Comparison of ENCODE assay signal across 1 cellular context in the genomic region with DNA sequence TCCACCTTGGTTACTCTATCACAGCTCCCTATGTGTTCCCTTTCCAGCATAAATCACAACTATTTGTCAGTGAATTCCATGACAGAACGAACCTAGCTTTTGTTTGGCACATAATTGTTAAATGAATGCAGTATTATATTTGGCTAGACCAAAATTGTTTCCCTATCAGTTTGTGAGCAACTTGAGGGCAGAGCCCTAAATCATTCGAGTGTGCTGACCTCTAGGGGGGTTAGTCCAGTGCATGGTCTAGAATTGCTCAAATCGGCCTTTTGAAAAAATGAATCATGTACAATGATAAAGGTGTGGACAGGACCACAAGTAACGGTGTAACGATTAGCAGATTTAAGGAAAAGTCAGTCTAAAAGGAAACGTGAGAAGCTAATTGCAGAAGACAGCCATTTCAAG.
TF ChIP-seq lines count a peak whose summit lies in the region.

No MANE protein-coding gene starts in this region.

TF ChIP-seq in K562, 482 proteins besides CTCF, POLR2A, EP300 and RAD21 (continued from another document and continues in another):
- TF ChIP-seq, protein P1, sequence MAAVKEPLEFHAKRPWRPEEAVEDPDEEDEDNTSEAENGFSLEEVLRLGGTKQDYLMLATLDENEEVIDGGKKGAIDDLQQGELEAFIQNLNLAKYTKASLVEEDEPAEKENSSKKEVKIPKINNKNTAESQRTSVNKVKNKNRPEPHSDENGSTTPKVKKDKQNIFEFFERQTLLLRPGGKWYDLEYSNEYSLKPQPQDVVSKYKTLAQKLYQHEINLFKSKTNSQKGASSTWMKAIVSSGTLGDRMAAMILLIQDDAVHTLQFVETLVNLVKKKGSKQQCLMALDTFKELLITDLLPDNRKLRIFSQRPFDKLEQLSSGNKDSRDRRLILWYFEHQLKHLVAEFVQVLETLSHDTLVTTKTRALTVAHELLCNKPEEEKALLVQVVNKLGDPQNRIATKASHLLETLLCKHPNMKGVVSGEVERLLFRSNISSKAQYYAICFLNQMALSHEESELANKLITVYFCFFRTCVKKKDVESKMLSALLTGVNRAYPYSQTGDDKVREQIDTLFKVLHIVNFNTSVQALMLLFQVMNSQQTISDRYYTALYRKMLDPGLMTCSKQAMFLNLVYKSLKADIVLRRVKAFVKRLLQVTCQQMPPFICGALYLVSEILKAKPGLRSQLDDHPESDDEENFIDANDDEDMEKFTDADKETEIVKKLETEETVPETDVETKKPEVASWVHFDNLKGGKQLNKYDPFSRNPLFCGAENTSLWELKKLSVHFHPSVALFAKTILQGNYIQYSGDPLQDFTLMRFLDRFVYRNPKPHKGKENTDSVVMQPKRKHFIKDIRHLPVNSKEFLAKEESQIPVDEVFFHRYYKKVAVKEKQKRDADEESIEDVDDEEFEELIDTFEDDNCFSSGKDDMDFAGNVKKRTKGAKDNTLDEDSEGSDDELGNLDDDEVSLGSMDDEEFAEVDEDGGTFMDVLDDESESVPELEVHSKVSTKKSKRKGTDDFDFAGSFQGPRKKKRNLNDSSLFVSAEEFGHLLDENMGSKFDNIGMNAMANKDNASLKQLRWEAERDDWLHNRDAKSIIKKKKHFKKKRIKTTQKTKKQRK (IDR thresholded peaks at IDR 0.05; ENCODE audit: borderline replicate concordance, low read depth, low read length), result no peak
- TF ChIP-seq ZNF324 (CRISPR knock-in tag; IDR thresholded peaks at IDR 0.05), result no peak
- no peak for TF ChIP-seq FOXK2 (conservative IDR thresholded peaks at IDR 0.05 in 1 of 2, IDR thresholded peaks at IDR 0.05 in 1 of 2; ENCODE audit: low read depth in 2 of 2)
- no peak for TF ChIP-seq PRMT5 (CRISPR knock-in tag; IDR thresholded peaks at IDR 0.05)
- no peak for TF ChIP-seq ZNF778 (CRISPR knock-in tag; IDR thresholded peaks at IDR 0.05)
- no peak for TF ChIP-seq STAT5A (IDR thresholded peaks at IDR 0.05; ENCODE audit: borderline replicate concordance, low read length)
- TF ChIP-seq BCLAF1 (IDR thresholded peaks at IDR 0.05; ENCODE audit: borderline replicate concordance in 1 of 2, control insufficient read depth in 1 of 2, low read depth in 2 of 2, low read length in 1 of 2), result no peak
- TF ChIP-seq USF1 (CRISPR knock-in tag; IDR thresholded peaks at IDR 0.05), result no peak
- TF ChIP-seq BMI1 (IDR thresholded peaks at IDR 0.05; ENCODE audit: low read length), result no peak
- TF ChIP-seq, protein P2, sequence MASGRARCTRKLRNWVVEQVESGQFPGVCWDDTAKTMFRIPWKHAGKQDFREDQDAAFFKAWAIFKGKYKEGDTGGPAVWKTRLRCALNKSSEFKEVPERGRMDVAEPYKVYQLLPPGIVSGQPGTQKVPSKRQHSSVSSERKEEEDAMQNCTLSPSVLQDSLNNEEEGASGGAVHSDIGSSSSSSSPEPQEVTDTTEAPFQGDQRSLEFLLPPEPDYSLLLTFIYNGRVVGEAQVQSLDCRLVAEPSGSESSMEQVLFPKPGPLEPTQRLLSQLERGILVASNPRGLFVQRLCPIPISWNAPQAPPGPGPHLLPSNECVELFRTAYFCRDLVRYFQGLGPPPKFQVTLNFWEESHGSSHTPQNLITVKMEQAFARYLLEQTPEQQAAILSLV (tag; IDR thresholded peaks at IDR 0.05), result peak; percentile 68; the same call in 1 of the 2 replicates
- TF ChIP-seq GABPA (tag; conservative IDR thresholded peaks at IDR 0.05; ENCODE audit: low read depth), result no peak
- TF ChIP-seq CBX5 (IDR thresholded peaks at IDR 0.05; ENCODE audit: borderline replicate concordance, low read depth), result peak; percentile 70; the same call in 1 of the 2 replicates
- TF ChIP-seq, protein P3, sequence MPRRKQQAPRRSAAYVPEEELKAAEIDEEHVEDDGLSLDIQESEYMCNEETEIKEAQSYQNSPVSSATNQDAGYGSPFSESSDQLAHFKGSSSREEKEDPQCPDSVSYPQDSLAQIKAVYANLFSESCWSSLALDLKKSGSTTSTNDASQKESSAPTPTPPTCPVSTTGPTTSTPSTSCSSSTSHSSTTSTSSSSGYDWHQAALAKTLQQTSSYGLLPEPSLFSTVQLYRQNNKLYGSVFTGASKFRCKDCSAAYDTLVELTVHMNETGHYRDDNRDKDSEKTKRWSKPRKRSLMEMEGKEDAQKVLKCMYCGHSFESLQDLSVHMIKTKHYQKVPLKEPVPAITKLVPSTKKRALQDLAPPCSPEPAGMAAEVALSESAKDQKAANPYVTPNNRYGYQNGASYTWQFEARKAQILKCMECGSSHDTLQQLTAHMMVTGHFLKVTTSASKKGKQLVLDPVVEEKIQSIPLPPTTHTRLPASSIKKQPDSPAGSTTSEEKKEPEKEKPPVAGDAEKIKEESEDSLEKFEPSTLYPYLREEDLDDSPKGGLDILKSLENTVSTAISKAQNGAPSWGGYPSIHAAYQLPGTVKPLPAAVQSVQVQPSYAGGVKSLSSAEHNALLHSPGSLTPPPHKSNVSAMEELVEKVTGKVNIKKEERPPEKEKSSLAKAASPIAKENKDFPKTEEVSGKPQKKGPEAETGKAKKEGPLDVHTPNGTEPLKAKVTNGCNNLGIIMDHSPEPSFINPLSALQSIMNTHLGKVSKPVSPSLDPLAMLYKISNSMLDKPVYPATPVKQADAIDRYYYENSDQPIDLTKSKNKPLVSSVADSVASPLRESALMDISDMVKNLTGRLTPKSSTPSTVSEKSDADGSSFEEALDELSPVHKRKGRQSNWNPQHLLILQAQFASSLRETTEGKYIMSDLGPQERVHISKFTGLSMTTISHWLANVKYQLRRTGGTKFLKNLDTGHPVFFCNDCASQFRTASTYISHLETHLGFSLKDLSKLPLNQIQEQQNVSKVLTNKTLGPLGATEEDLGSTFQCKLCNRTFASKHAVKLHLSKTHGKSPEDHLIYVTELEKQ (CRISPR knock-in tag; IDR thresholded peaks at IDR 0.05), result no peak
- TF ChIP-seq HNRNPH1 (optimal IDR thresholded peaks at IDR 0.05; ENCODE audit: low read depth, low read length), result no peak
- no peak for TF ChIP-seq DACH1 (IDR thresholded peaks at IDR 0.05; ENCODE audit: partially characterized antibody)
- no peak for TF ChIP-seq ZNF347 (CRISPR knock-in tag; IDR thresholded peaks at IDR 0.05; ENCODE audit: low read depth)
- TF ChIP-seq, protein P4, sequence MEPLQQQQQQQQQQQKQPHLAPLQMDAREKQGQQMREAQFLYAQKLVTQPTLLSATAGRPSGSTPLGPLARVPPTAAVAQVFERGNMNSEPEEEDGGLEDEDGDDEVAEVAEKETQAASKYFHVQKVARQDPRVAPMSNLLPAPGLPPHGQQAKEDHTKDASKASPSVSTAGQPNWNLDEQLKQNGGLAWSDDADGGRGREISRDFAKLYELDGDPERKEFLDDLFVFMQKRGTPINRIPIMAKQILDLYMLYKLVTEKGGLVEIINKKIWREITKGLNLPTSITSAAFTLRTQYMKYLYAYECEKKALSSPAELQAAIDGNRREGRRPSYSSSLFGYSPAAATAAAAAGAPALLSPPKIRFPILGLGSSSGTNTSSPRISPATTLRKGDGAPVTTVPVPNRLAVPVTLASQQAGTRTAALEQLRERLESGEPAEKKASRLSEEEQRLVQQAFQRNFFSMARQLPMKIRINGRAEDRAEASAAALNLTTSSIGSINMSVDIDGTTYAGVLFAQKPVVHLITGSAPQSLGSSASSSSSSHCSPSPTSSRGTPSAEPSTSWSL (CRISPR knock-in tag; IDR thresholded peaks at IDR 0.05; ENCODE audit: borderline replicate concordance), result no peak
- TF ChIP-seq XRCC5 (IDR thresholded peaks at IDR 0.05; ENCODE audit: low read depth, low read length), result no peak
- TF ChIP-seq CREB5 (CRISPR knock-in tag; IDR thresholded peaks at IDR 0.05), result 0 out of 2 replicates have a peak, but pooled peaks have one; percentile 36
- peak; percentile 68 for TF ChIP-seq ZNF583 (CRISPR knock-in tag; IDR thresholded peaks at IDR 0.05)
- no peak for TF ChIP-seq ZNF431 (CRISPR knock-in tag; IDR thresholded peaks at IDR 0.05)
- peak; percentile 88 for TF ChIP-seq KAT8 (IDR thresholded peaks at IDR 0.05; ENCODE audit: low read depth)
- 0 out of 2 replicates have a peak, but pooled peaks have one; percentile 22 for TF ChIP-seq PYGO2 (tag; IDR thresholded peaks at IDR 0.05)
- TF ChIP-seq NR2C2 (CRISPR knock-in tag; IDR thresholded peaks at IDR 0.05), result no peak
- no peak; the same call in 1 of the 2 replicates for TF ChIP-seq NR2C2 (tag; IDR thresholded peaks at IDR 0.05)
- 0 out of 2 replicates have a peak, but pooled peaks have one; percentile 24 for TF ChIP-seq SIN3B (IDR thresholded peaks at IDR 0.05; ENCODE audit: low read depth)
- TF ChIP-seq SREBF1 (IDR thresholded peaks at IDR 0.05; ENCODE audit: borderline replicate concordance, low read depth, low read length), result no peak
- no peak for TF ChIP-seq GABPB1 (CRISPR knock-in tag; IDR thresholded peaks at IDR 0.05)
- no peak for TF ChIP-seq ATF7 (IDR thresholded peaks at IDR 0.05)
- no peak for TF ChIP-seq C11orf30 (IDR thresholded peaks at IDR 0.05; ENCODE audit: low read depth)
- TF ChIP-seq PPARD (CRISPR knock-in tag; IDR thresholded peaks at IDR 0.05), result no peak
- no peak for TF ChIP-seq USF2 (CRISPR knock-in tag; IDR thresholded peaks at IDR 0.05)
- TF ChIP-seq EWSR1 (IDR thresholded peaks at IDR 0.05; ENCODE audit: borderline replicate concordance, low read depth, partially characterized antibody), result no peak
- TF ChIP-seq PURB (CRISPR knock-in tag; IDR thresholded peaks at IDR 0.05; ENCODE audit: low read depth), result no peak
- TF ChIP-seq ZNF277 (CRISPR knock-in tag; IDR thresholded peaks at IDR 0.05; ENCODE audit: borderline replicate concordance), result no peak
- TF ChIP-seq, protein P5, sequence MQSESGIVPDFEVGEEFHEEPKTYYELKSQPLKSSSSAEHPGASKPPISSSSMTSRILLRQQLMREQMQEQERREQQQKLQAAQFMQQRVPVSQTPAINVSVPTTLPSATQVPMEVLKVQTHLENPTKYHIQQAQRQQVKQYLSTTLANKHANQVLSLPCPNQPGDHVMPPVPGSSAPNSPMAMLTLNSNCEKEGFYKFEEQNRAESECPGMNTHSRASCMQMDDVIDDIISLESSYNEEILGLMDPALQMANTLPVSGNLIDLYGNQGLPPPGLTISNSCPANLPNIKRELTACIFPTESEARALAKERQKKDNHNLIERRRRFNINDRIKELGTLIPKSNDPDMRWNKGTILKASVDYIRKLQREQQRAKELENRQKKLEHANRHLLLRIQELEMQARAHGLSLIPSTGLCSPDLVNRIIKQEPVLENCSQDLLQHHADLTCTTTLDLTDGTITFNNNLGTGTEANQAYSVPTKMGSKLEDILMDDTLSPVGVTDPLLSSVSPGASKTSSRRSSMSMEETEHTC (IDR thresholded peaks at IDR 0.05), result no peak
- no peak for TF ChIP-seq ZNF24 (IDR thresholded peaks at IDR 0.05)
- TF ChIP-seq ZBTB2 (IDR thresholded peaks at IDR 0.05), result no peak
